ENCODE assay signal across 1 cellular context in genomic region chr17:43984521-43984920, GRCh38.
TF ChIP-seq lines count a peak whose summit lies in the region.

No MANE protein-coding gene starts in this region.

TF ChIP-seq in K562, 482 proteins besides CTCF, POLR2A, EP300 and RAD21:
- TF ChIP-seq POLR2G (IDR thresholded peaks at IDR 0.05; ENCODE audit: low read depth, low read length) (no peak), ZNF253 (CRISPR knock-in tag; conservative IDR thresholded peaks at IDR 0.05) (no peak)
